26 cellular contexts compared by ENCODE assay signal in genomic region chr3:8537440-8537839, GRCh38.
"Had no signal": no experiment of that assay in that cellular context is flagged by ENCODE, and none has a peak within 500 bp of the region (broad histone marks: within the 10 kb centered on the region; RNA-seq: fewer than 3 reads in every experiment).

No MANE protein-coding gene starts in this region.

- H3K36me3 ChIP-seq: colonic mucosa, neural progenitor cell, transverse colon had no signal

- H3K4me1 Mint-ChIP-seq: stimulated activated memory B cell treated with anti-CD40 and anti-IgM and Interleukin-4, amounts not matched to agents 10 μg/mL and 1 μg/mL and 100 μg/mL, for 72 hours had no signal

- H3K4me3 ChIP-seq: colonic mucosa, gastroesophageal sphincter, left ventricle myocardium inferior, lung, neural progenitor cell, pancreas, spleen, transverse colon had no signal

- H3K9ac ChIP-seq: neural progenitor cell had no signal

- H3K4me1 ChIP-seq: colonic mucosa, neural progenitor cell, pancreas had no signal

- H3K36me3 Mint-ChIP-seq: natural killer cell treated with Interleukin-12 subunit alpha and Interleukin-12 subunit beta and Interleukin-15 and Interleukin-18, amount 100 ng/mL, for 72 hours had no signal

- H3K27ac ChIP-seq: colonic mucosa, gastroesophageal sphincter, neural progenitor cell, pancreas, transverse colon had no signal

- DNase-seq: cerebellar nuclear complex; colonic mucosa; dermis blood vessel endothelial cell; effector CD4-positive, alpha-beta T cell; endodermal cell; glutamatergic neuron; kidney; left cardiac atrium; left ventricle myocardium inferior; midbrain; nucleus accumbens; pancreas; right cardiac atrium; spleen; stimulated activated CD4-positive, alpha-beta T cell treated with anti-CD3 and anti-CD28 coated beads, Interleukin-15, amount 100 ng/mL, for 24 hours; stimulated activated CD4-positive, alpha-beta T cell treated with anti-CD3 and anti-CD28 coated beads, Interleukin-1b, Interleukin-23, amount 100 ng/mL, for 48 hours; stimulated activated CD4-positive, alpha-beta T cell treated with anti-CD3 and anti-CD28 coated beads, Interleukin-4, amount 100 ng/mL, for 24 hours; transverse colon had no signal

- H3K27me3 Mint-ChIP-seq: stimulated activated memory B cell treated with anti-CD40 and anti-IgM and Interleukin-4, amounts not matched to agents 10 μg/mL and 1 μg/mL and 100 μg/mL, for 72 hours had no signal

- H3K27me3 ChIP-seq: colonic mucosa, gastroesophageal sphincter, neural progenitor cell, pancreas, spleen, transverse colon had no signal

- H3K4me3 Mint-ChIP-seq: endodermal cell; natural killer cell treated with Interleukin-12 subunit alpha and Interleukin-12 subunit beta and Interleukin-15 and Interleukin-18, amount 100 ng/mL, for 72 hours; neural progenitor cell; stimulated activated memory B cell treated with anti-CD40 and anti-IgM and Interleukin-4, amounts not matched to agents 10 μg/mL and 1 μg/mL and 100 μg/mL, for 72 hours; stimulated activated naive CD8-positive, alpha-beta T cell treated with anti-CD3 and anti-CD28 coated beads, Interleukin-15, Interleukin-2, amounts not matched to agents 100 ng/mL and 50 ng/mL, for 24 hours had no signal

- H3K9me3 ChIP-seq: colonic mucosa, gastroesophageal sphincter, left ventricle myocardium inferior, pancreas, transverse colon had no signal

- FAIRE-seq: endothelial cell of umbilical vein, kidney, pancreas had no signal

- H2AFZ ChIP-seq: neural progenitor cell had no signal

- H3K27ac Mint-ChIP-seq: endodermal cell; natural killer cell treated with Interleukin-12 subunit alpha and Interleukin-12 subunit beta and Interleukin-15 and Interleukin-18, amount 100 ng/mL, for 72 hours; neural progenitor cell; progenitor cell of endocrine pancreas; stimulated activated memory B cell treated with anti-CD40 and anti-IgM and Interleukin-4, amounts not matched to agents 10 μg/mL and 1 μg/mL and 100 μg/mL, for 72 hours; stimulated activated naive CD8-positive, alpha-beta T cell treated with anti-CD3 and anti-CD28 coated beads, Interleukin-15, Interleukin-2, amounts not matched to agents 100 ng/mL and 50 ng/mL, for 24 hours had no signal

- H3K9me3 Mint-ChIP-seq: natural killer cell treated with Interleukin-12 subunit alpha and Interleukin-12 subunit beta and Interleukin-15 and Interleukin-18, amount 100 ng/mL, for 72 hours; neural progenitor cell; stimulated activated memory B cell treated with anti-CD40 and anti-IgM and Interleukin-4, amounts not matched to agents 10 μg/mL and 1 μg/mL and 100 μg/mL, for 72 hours; stimulated activated naive CD8-positive, alpha-beta T cell treated with anti-CD3 and anti-CD28 coated beads, Interleukin-15, Interleukin-2, amounts not matched to agents 100 ng/mL and 50 ng/mL, for 24 hours had no signal

- H3K4me2 ChIP-seq: neural progenitor cell had no signal

- ATAC-seq: gastroesophageal sphincter; left cardiac atrium; natural killer cell treated with Interleukin-12 subunit alpha and Interleukin-12 subunit beta and Interleukin-15 and Interleukin-18, amount 100 ng/mL, for 72 hours; pancreas; right cardiac atrium; stimulated activated memory B cell treated with anti-CD40 and anti-IgM and Interleukin-4, amounts not matched to agents 10 μg/mL and 1 μg/mL and 100 μg/mL, for 72 hours had no signal
